ENCODE assay signal across 8 cellular contexts in the genomic region with DNA sequence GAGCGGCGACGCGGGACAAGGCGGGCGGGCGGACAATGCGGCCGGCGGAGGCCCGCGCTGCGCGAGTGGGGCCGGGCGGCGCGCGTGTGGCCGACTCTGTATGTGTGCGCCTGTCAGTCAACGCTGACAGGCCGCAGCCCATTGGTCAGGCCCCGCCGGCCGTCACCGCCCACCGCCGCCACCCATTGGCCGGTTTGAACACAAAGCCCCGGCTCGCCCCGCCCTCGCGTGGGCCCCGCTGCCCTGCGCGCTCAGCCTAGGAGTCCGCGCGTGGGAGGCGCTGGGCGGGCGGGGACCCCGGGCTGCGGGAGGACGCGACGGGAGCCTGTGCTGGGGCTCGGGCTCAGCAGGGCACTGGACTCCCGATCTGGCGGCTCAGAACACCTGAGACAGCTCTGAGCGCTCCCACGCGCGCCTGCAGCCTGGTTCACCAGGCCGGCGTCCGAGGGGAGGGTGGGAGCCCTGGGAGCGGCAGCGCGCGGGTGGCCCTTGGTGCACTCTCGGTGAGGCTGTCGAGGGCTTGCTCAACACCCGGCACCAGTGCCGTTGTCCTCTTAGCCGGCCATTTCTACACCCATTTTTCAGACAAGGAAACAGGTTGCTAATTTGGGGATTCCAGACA. TPM values are rescaled to one million over a fixed set of nuclear protein-coding genes. Genes with fewer than 3 reads are reported as not detected.
DNase-seq lines count a peak whose midpoint lies in the region; ATAC-seq and TF ChIP-seq lines count a peak whose summit lies in the region.

A gene with protein sequence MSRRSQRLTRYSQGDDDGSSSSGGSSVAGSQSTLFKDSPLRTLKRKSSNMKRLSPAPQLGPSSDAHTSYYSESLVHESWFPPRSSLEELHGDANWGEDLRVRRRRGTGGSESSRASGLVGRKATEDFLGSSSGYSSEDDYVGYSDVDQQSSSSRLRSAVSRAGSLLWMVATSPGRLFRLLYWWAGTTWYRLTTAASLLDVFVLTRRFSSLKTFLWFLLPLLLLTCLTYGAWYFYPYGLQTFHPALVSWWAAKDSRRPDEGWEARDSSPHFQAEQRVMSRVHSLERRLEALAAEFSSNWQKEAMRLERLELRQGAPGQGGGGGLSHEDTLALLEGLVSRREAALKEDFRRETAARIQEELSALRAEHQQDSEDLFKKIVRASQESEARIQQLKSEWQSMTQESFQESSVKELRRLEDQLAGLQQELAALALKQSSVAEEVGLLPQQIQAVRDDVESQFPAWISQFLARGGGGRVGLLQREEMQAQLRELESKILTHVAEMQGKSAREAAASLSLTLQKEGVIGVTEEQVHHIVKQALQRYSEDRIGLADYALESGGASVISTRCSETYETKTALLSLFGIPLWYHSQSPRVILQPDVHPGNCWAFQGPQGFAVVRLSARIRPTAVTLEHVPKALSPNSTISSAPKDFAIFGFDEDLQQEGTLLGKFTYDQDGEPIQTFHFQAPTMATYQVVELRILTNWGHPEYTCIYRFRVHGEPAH (minus strand): TSS at position 88 of the 622 bp plus-strand sequence. CDS start 3,370 bp downstream, outside the sequence.

- DNase-seq in NCI-H2196 treated with DMSO at 0.1 percent for 48 hours (lab: John Stamatoyannopoulos, UW; ENCODE audit: unreplicated experiment): peak; percentile 19
- peak; percentile 99 for DNase-seq in activated CD4-positive, alpha-beta T cell treated with anti-CD3 and anti-CD28 coated beads, Interleukin-2, amount 10 ng/mL, durations not matched to agents 24 days and 14 days
- peak; percentile 97 for DNase-seq in coronary artery (ENCODE audit: low spot score)
- peak; percentile 94 to 96 for DNase-seq in left colon
- peak; percentile 92 to 95 for DNase-seq in stimulated activated CD4-positive, alpha-beta T cell treated with anti-CD3 and anti-CD28 coated beads, Interleukin-1b, Interleukin-23, amount 100 ng/mL, for 4 hours (ENCODE audit: low read depth in 2 of 2)

- no peaks in the 10 kb centered on the region for H3K27me3 Mint-ChIP-seq in activated CD4-positive, alpha-beta T cell treated with anti-CD3 and anti-CD28 coated beads, Interleukin-2, amount 10 ng/mL, durations not matched to agents 24 days and 14 days

- TF ChIP-seq CTCF in 22Rv1 (IDR thresholded peaks at IDR 0.05): no peak
- TF ChIP-seq CTCF in coronary artery (IDR thresholded peaks at IDR 0.05): no peak

- peaks cover 36% of the 10 kb centered on the region for H3K36me3 Mint-ChIP-seq in activated CD4-positive, alpha-beta T cell treated with anti-CD3 and anti-CD28 coated beads, Interleukin-2, amount 10 ng/mL, durations not matched to agents 24 days and 14 days (ENCODE audit: low read depth)

- TF ChIP-seq POLR2A in GM15510 (IDR thresholded peaks at IDR 0.05; ENCODE audit: borderline replicate concordance, extremely low read depth, insufficient read length): peak; percentile 87

- peak within 1 kb of the TSS; percentile 94 for H3K4me3 ChIP-seq in coronary artery

- H3K27ac ChIP-seq in 22Rv1 (peak within 1 kb of the TSS; percentile 100), coronary artery (peak within 1 kb of the TSS; percentile 97 to 100)

- H3K4me3 Mint-ChIP-seq in activated CD4-positive, alpha-beta T cell treated with anti-CD3 and anti-CD28 coated beads, Interleukin-2, amount 10 ng/mL, durations not matched to agents 24 days and 14 days: peak within 1 kb of the TSS; percentile 95

- H3K4me1 Mint-ChIP-seq in activated CD4-positive, alpha-beta T cell treated with anti-CD3 and anti-CD28 coated beads, Interleukin-2, amount 10 ng/mL, durations not matched to agents 24 days and 14 days: peaks cover 56% of the 10 kb centered on the region

- H3K9me3 Mint-ChIP-seq in activated CD4-positive, alpha-beta T cell treated with anti-CD3 and anti-CD28 coated beads, Interleukin-2, amount 10 ng/mL, durations not matched to agents 24 days and 14 days: no peaks in the 10 kb centered on the region

- intact Hi-C loops in activated CD4-positive, alpha-beta T cell treated with anti-CD3 and anti-CD28 coated beads, Interleukin-2, amount 10 ng/mL, durations not matched to agents 24 days and 14 days (cut with micrococcal nuclease): loop anchor here (2.0 to 5.0 kb wide), 2 partner anchors 39 to 86 kb away; a partner anchor contains a TSS
- intact Hi-C loops in left colon (cut with DNase I, micrococcal nuclease): no loop called here

- peak; percentile 58 for ATAC-seq in HG02938 (IDR thresholded peaks at IDR 0.05; ENCODE audit: unreplicated experiment)
- ATAC-seq in left colon: peak; percentile 70

- H3K27ac Mint-ChIP-seq in activated CD4-positive, alpha-beta T cell treated with anti-CD3 and anti-CD28 coated beads, Interleukin-2, amount 10 ng/mL, durations not matched to agents 24 days and 14 days: peak within 1 kb of the TSS; percentile 100

RNA-seq across cellular contexts. Expression of the gene that starts here (rescaled TPM):
- total RNA-seq in activated CD4-positive, alpha-beta T cell treated with anti-CD3 and anti-CD28 coated beads, Interleukin-2, amount 10 ng/mL, durations not matched to agents 24 days and 14 days: 124 and 128 TPM in 2 replicates
- total RNA-seq in left colon: 100 to 1,000 TPM; 143 to 148 TPM

Comparison
In these comparisons a context has a peak if more than half of its experiments do, and no peak if none do; other contexts are left out.
1. Peak in every context shown above with its lines: DNase-seq, ATAC-seq, H3K4me3 ChIP-seq and H3K27ac ChIP-seq.
2. DNase-seq: peak in every context shown above with its lines; median percentile 99 in activated CD4-positive, alpha-beta T cell treated with anti-CD3 and anti-CD28 coated beads, Interleukin-2, amount 10 ng/mL, durations not matched to agents 24 days and 14 days; 97 in coronary artery; 95 in left colon; 94 in stimulated activated CD4-positive, alpha-beta T cell treated with anti-CD3 and anti-CD28 coated beads, Interleukin-1b, Interleukin-23, amount 100 ng/mL, for 4 hours; 19 in NCI-H2196 treated with DMSO at 0.1 percent for 48 hours.